ENCODE assay signal across 8 cellular contexts in the genomic region with DNA sequence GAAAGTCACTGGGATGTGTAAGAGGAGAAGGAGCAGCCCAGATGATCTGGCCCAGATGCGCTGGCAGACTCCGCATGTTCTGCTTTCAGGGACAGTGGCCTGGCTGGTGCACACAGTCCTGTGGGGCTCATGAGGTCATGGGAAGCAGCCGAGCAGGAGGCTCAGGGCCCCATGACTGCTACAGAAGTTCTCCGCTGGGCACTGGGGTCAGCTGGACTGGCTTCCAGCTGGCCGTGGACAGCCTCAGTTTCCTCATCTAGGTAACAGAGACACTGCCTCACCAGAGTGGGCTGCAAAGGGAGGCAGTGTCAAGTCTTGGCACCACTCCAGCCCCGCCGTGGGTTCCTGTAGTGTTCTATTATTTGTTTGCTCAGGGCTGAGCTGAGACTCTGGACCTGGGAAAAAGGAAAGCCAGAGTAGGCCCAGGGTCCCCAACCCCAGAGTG. TPM values are rescaled to one million over a fixed set of nuclear protein-coding genes. Genes with fewer than 3 reads are reported as not detected.
A peak's percentile ranks its signal among the peaks of the same experiment; 100 is the strongest.
DNase-seq lines count a peak whose midpoint lies in the region; ATAC-seq, FAIRE-seq and TF ChIP-seq lines count a peak whose summit lies in the region.
"Had no signal": no experiment of that assay in that cellular context is flagged by ENCODE, and none has a peak within 500 bp of the region (broad histone marks: within the 10 kb centered on the region; RNA-seq: fewer than 3 reads in every experiment).

No MANE protein-coding gene starts in this region.

- ATAC-seq in HG02970 (IDR thresholded peaks at IDR 0.05; ENCODE audit: low FRiP score, unreplicated experiment) = no peak

- no peaks in the 10 kb centered on the region for H3K27me3 ChIP-seq in duodenal mucosa (ENCODE audit: control insufficient read depth in 1 of 2, insufficient read depth in 2 of 2, low read length in 2 of 2)
- H3K27me3 ChIP-seq in suprapubic skin = no peaks in the 10 kb centered on the region

- in situ Hi-C loops in KBM-7 (cut with MboI; ENCODE audit: low pct_unique_long_range_greater_than_20kb, low sequenced_read_pairs) = no loop called here

- peak overlapping the region; percentile 56 for H3K27ac ChIP-seq in RWPE1
- peak overlapping the region; percentile 28 for H3K27ac ChIP-seq in duodenal mucosa (ENCODE audit: low read depth, low read length)
- H3K27ac ChIP-seq in suprapubic skin = peak overlapping the region; percentile 87

- H3K9me3 ChIP-seq in duodenal mucosa (ENCODE audit: control insufficient read depth in 1 of 2, low read length in 2 of 2) = no peaks in the 10 kb centered on the region
- H3K9me3 ChIP-seq in suprapubic skin = no peaks in the 10 kb centered on the region

- DNase-seq in RWPE1 (ENCODE audit: low spot score) (no peak), lung microvascular endothelial cell (ENCODE audit: low read depth in 2 of 2) (peak; percentile 22 to 42), suprapubic skin (ENCODE audit: low spot score in 2 of 2) (peak; percentile 86 to 90), KBM-7 (no peak), urothelium cell line (ENCODE audit: low spot score) (no peak)
- DNase-seq: T-helper 9 cell had no signal

- TF ChIP-seq EP300 in suprapubic skin (IDR thresholded peaks at IDR 0.05) = no peak

- CTCF ChIA-PET in RWPE1 (lab: Yijun Ruan, JAX) = no interaction called here

- H3K4me1 ChIP-seq in duodenal mucosa (ENCODE audit: control insufficient read depth in 1 of 2, insufficient read depth in 2 of 2, low read length in 2 of 2) (peaks cover 42 to 58% of the 10 kb centered on the region in 2 donors), suprapubic skin (peaks cover 64% of the 10 kb centered on the region)

- H3K4me3 ChIP-seq in duodenal mucosa (ENCODE audit: low read depth in 1 of 2, low read length in 2 of 2) = no peak overlapping the region
- no peak overlapping the region for H3K4me3 ChIP-seq in suprapubic skin

- H3K36me3 ChIP-seq in duodenal mucosa (ENCODE audit: control insufficient read depth in 1 of 2, insufficient read depth in 2 of 2, low read length in 2 of 2) (peaks cover 26 to 63% of the 10 kb centered on the region in 2 donors), suprapubic skin (peaks cover 53% of the 10 kb centered on the region)

- no CpG with 5 or more reads among the region's 7 CpGs for WGBS in suprapubic skin

- POLR2A ChIA-PET in RWPE1 (lab: Yijun Ruan, JAX; ENCODE audit: low non-redundant PET) = no interaction called here

- peak overlapping the region in 1 of 2 donors; percentile 19 for H3K9ac ChIP-seq in duodenal mucosa (ENCODE audit: low read depth in 1 of 2, low read length in 2 of 2)

- no peak for TF ChIP-seq POLR2A in suprapubic skin (IDR thresholded peaks at IDR 0.05)

- TF ChIP-seq CTCF in RWPE1 (conservative IDR thresholded peaks at IDR 0.05; ENCODE audit: low read depth) = no peak
- no peak for TF ChIP-seq CTCF in suprapubic skin (IDR thresholded peaks at IDR 0.05)

- no peak for FAIRE-seq in urothelium cell line (lab: Jason Lieb, UNC)

RNA-seq across cellular contexts. Expression of a gene that starts 45.1 kb away (rescaled TPM):
- 16.1 and 18.5 TPM in 2 replicates for total RNA-seq in lung microvascular endothelial cell
- 100 to 1,000 TPM in 1 of 4 donors, 10 to 100 TPM in 3; 59.8 to 163 (median 70.8) TPM for total RNA-seq in suprapubic skin

RNA-seq across cellular contexts. Expression of a gene that starts 56.9 kb away (rescaled TPM):
- total RNA-seq in lung microvascular endothelial cell (13.1 and 13.7 TPM in 2 replicates), suprapubic skin (10 to 100 TPM; 12.3 to 29.7 (median 18.3) TPM)

Comparison
In these comparisons a context has a peak if more than half of its experiments do, and no peak if none do; other contexts are left out.
1. DNase-seq: peak in lung microvascular endothelial cell (2 of 2) and suprapubic skin (2 of 2); none in RWPE1 (single experiment), KBM-7 (single experiment) and urothelium cell line (single experiment).
2. H3K27ac ChIP-seq: peak in every context shown above with its lines; median percentile 87 in suprapubic skin; 56 in RWPE1; 28 in duodenal mucosa.